In the genomic region with DNA sequence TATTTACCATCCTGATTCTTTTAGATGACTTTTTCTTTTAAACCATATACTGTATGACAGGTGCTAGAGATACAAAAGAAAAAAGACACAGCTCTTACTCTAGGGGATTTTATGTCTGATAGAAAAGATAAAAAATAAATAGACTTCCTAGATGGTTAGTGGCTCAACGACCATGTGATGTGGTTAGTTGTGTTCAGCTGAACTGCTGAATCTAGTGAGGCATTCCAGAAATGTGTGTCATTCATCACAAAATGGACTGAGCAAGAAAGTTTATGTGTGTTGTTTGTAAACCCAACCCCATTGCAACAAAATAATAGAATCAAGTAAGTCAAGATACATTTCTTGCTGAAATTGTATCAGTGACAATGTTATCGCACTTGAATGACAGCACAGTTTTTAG, we compare ENCODE assay signal across 20 cellular contexts.
DNase-seq lines count a peak whose midpoint lies in the region; FAIRE-seq and TF ChIP-seq lines count a peak whose summit lies in the region.
"Had no signal": no experiment of that assay in that cellular context is flagged by ENCODE, and none has a peak within 500 bp of the region (broad histone marks: within the 10 kb centered on the region; RNA-seq: fewer than 3 reads in every experiment).

No MANE protein-coding gene starts in this region.

- H3K9ac ChIP-seq in fibroblast of lung (ENCODE audit: insufficient read depth, low read length): no peak overlapping the region
- H3K9ac ChIP-seq: parathyroid adenoma had no signal

- H3K4me1 ChIP-seq in fibroblast of lung (ENCODE audit: control insufficient read depth, extremely low read depth, insufficient read depth, low read length): no peaks in the 10 kb centered on the region
- H3K4me1 ChIP-seq: adrenal gland, lower lobe of right lung, parathyroid adenoma had no signal

- H3K36me3 ChIP-seq in fibroblast of lung (ENCODE audit: control insufficient read depth, insufficient read depth, low read length): no peaks in the 10 kb centered on the region
- H3K36me3 ChIP-seq: adrenal gland, lower lobe of right lung, MG63 had no signal

- no peak for FAIRE-seq in RCC 7860 (lab: Jason Lieb, UNC)
- FAIRE-seq: small intestine, TTC549 had no signal

- no peak overlapping the region for H2AFZ ChIP-seq in fibroblast of lung (ENCODE audit: low read length)
- H2AFZ ChIP-seq: parathyroid adenoma had no signal

- no peaks in the 10 kb centered on the region for H3K27me3 ChIP-seq in fibroblast of lung (ENCODE audit: control insufficient read depth, insufficient read depth, low read length)
- H3K27me3 ChIP-seq: adrenal gland, MG63 had no signal

- TF ChIP-seq CTCF in fibroblast of lung (conservative IDR thresholded peaks at IDR 0.05 in 1 of 2, IDR thresholded peaks at IDR 0.05 in 1 of 2; ENCODE audit: low read depth in 1 of 2, low read length in 2 of 2): no peak
- TF ChIP-seq CTCF in retinal pigment epithelial cell (conservative IDR thresholded peaks at IDR 0.05; ENCODE audit: low read depth, low read length): no peak

- H4K20me1 ChIP-seq in fibroblast of lung (ENCODE audit: control insufficient read depth, extremely low read depth, insufficient read depth, low read length): no peaks in the 10 kb centered on the region

- H3K4me3 ChIP-seq in fibroblast of lung (replicated peaks in 1 of 4; ENCODE audit: control extremely low read depth in 1 of 4, insufficient read depth in 1 of 4, low read depth in 3 of 4, low read length in 4 of 4) (no peak overlapping the region), retinal pigment epithelial cell (ENCODE audit: low read length) (no peak overlapping the region)
- H3K4me3 ChIP-seq: adrenal gland, lower lobe of right lung, MG63 had no signal

- no peak overlapping the region for H3K4me2 ChIP-seq in fibroblast of lung (ENCODE audit: extremely low read depth, insufficient read depth, low read length)

- intact Hi-C loops in cardiac septum (cut with DNase I): no loop called here

- no peaks in the 10 kb centered on the region for H3K9me3 ChIP-seq in fibroblast of lung (ENCODE audit: control insufficient read depth, insufficient read depth, low read depth, low read length)
- H3K9me3 ChIP-seq: MG63 had no signal

- H3K79me2 ChIP-seq in fibroblast of lung (ENCODE audit: control insufficient read depth, insufficient read depth, low read length): no peaks in the 10 kb centered on the region
- H3K79me2 ChIP-seq: parathyroid adenoma had no signal

- DNase-seq in GM04503 (ENCODE audit: low read depth) (peak; percentile 36), RCC 7860 (ENCODE audit: low spot score) (peak; percentile 22), fibroblast of lung (ENCODE audit: low read depth in 2 of 2) (peak; percentile 6 to 69), retinal pigment epithelial cell (ENCODE audit: low read depth) (peak; percentile 62), DMS114 treated with DMSO at 0.1 percent for 48 hours (lab: John Stamatoyannopoulos, UW; ENCODE audit: unreplicated experiment) (no peak), cardiac septum (ENCODE audit: low spot score) (no peak), middle frontal gyrus (ENCODE audit: extremely low spot score, low spot score) (no peak)
- DNase-seq: activated CD4-positive, alpha-beta T cell treated with anti-CD3 and anti-CD28 coated beads for 4 hours; adrenal gland; lower lobe of right lung; MG63; naive thymus-derived CD8-positive, alpha-beta T cell; NCI-H1930; NCI-H446 treated with DMSO at 0.1 percent for 48 hours; NK-92 treated with Interleukin-12 subunit alpha and Interleukin-12 subunit beta, amount 100 ng/mL, for 24 hours; small intestine; stimulated activated CD4-positive, alpha-beta T cell treated with anti-CD3 and anti-CD28 coated beads, Interleukin-4, amount 100 ng/mL, for 1 hour; SW 1271 had no signal

- H3K27ac ChIP-seq in fibroblast of lung (ENCODE audit: insufficient read depth, low read length): no peak overlapping the region
- H3K27ac ChIP-seq: adrenal gland, lower lobe of right lung, parathyroid adenoma had no signal

Comparison
In these comparisons a context has a peak if more than half of its experiments do, and no peak if none do; other contexts are left out.
1. DNase-seq: peak in GM04503 (single experiment), RCC 7860 (single experiment), fibroblast of lung (2 of 2) and retinal pigment epithelial cell (single experiment); none in DMS114 treated with DMSO at 0.1 percent for 48 hours (single experiment), cardiac septum (single experiment) and middle frontal gyrus (single experiment).